Comparison of ENCODE assay signal across 10 cellular contexts in genomic region chr4:54840992-54841768, GRCh38.
DNase-seq lines count a peak whose midpoint lies in the region; ATAC-seq and TF ChIP-seq lines count a peak whose summit lies in the region.
"Had no signal": no experiment of that assay in that cellular context is flagged by ENCODE, and none has a peak within 500 bp of the region (broad histone marks: within the 10 kb centered on the region; RNA-seq: fewer than 3 reads in every experiment).

No MANE protein-coding gene starts in this region.

- intact Hi-C loops in ovary (cut with DNase I), result no loop called here

- DNase-seq in COLO668 (lab: John Stamatoyannopoulos, UW; ENCODE audit: unreplicated experiment), result peak; percentile 4
- peak; percentile 56 for DNase-seq in UCSD-AML1 (lab: John Stamatoyannopoulos, UW; ENCODE audit: unreplicated experiment)
- DNase-seq in kidney epithelial cell (ENCODE audit: low read depth), result no peak
- DNase-seq in activated effector memory CD4-positive, alpha-beta T cell treated with anti-CD3 and anti-CD28 coated beads, Interleukin-2, amount 50 U/mL, for 16 hours, result no peak
- no peak for DNase-seq in ovary
- DNase-seq in HuH-7.5 (ENCODE audit: low spot score), result no peak
- DNase-seq in stimulated activated CD4-positive, alpha-beta T cell treated with anti-CD3 and anti-CD28 coated beads, Interleukin-2, amount 100 ng/mL, for 24 hours, result no peak
- DNase-seq: activated CD4-positive, alpha-beta T cell treated with anti-CD3 and anti-CD28 coated beads, Interleukin-2, amount 50 U/mL, for 1 hour; right lobe of liver had no signal

- no peaks in the 10 kb centered on the region for H3K9me3 ChIP-seq in ovary
- H3K9me3 ChIP-seq: right lobe of liver had no signal

- no peak overlapping the region for H3K27ac ChIP-seq in ovary
- H3K27ac ChIP-seq: right lobe of liver had no signal

- H3K27me3 ChIP-seq in kidney epithelial cell (ENCODE audit: control insufficient read depth, insufficient read depth, low read length), result no peaks in the 10 kb centered on the region
- H3K27me3 ChIP-seq in ovary, result no peaks in the 10 kb centered on the region
- H3K27me3 ChIP-seq: right lobe of liver had no signal

- ATAC-seq in HG02678 (IDR thresholded peaks at IDR 0.05; ENCODE audit: unreplicated experiment), result peak; percentile 65

- WGBS in ovary, 3 donors, result 72 to 87% (median 82%) methylated on average over 2 of the region's 2 CpGs

- H3K4me3 ChIP-seq in kidney epithelial cell (ENCODE audit: low read depth, low read length), result no peak overlapping the region
- H3K4me3 ChIP-seq in ovary, result no peak overlapping the region
- H3K4me3 ChIP-seq: right lobe of liver had no signal

- no peak for TF ChIP-seq POLR2A in ovary (IDR thresholded peaks at IDR 0.05)

- H3K4me1 ChIP-seq in ovary (ENCODE audit: insufficient read depth), result no peaks in the 10 kb centered on the region
- H3K4me1 ChIP-seq: right lobe of liver had no signal

- no peak for TF ChIP-seq EP300 in ovary (IDR thresholded peaks at IDR 0.05)

- peak; percentile 1 for TF ChIP-seq CTCF in kidney epithelial cell (IDR thresholded peaks at IDR 0.05; ENCODE audit: insufficient read depth, low read length, poor library complexity, severe bottlenecking)
- TF ChIP-seq CTCF in ovary (IDR thresholded peaks at IDR 0.05), result no peak

- H3K36me3 ChIP-seq in kidney epithelial cell (ENCODE audit: control insufficient read depth, insufficient read depth, low read length) (no peaks in the 10 kb centered on the region), ovary (no peaks in the 10 kb centered on the region)
- H3K36me3 ChIP-seq: right lobe of liver had no signal

Comparison
In these comparisons a context has a peak if more than half of its experiments do, and no peak if none do; other contexts are left out.
1. DNase-seq: peak in COLO668 (single experiment) and UCSD-AML1 (single experiment); none in kidney epithelial cell (single experiment), activated effector memory CD4-positive, alpha-beta T cell treated with anti-CD3 and anti-CD28 coated beads, Interleukin-2, amount 50 U/mL, for 16 hours (single experiment), ovary (0 of 5), HuH-7.5 (single experiment) and stimulated activated CD4-positive, alpha-beta T cell treated with anti-CD3 and anti-CD28 coated beads, Interleukin-2, amount 100 ng/mL, for 24 hours (0 of 2).